In genomic region chr19:18298601-18299000, GRCh38 we compare ENCODE assay signal across 17 cellular contexts. TPM values are rescaled to one million over a fixed set of nuclear protein-coding genes. Genes with fewer than 3 reads are reported as not detected.
DNase-seq lines count a peak whose midpoint lies in the region; TF ChIP-seq lines count a peak whose summit lies in the region.
"Had no signal": no experiment of that assay in that cellular context is flagged by ENCODE, and none has a peak within 500 bp of the region (broad histone marks: within the 10 kb centered on the region; RNA-seq: fewer than 3 reads in every experiment).

No MANE protein-coding gene starts in this region.

- no peak overlapping the region for H4K12ac ChIP-seq in trophoblast cell (ENCODE audit: low read depth, low read length)

- intact Hi-C loops in activated T-helper 2 cell treated with anti-CD3 and anti-CD28 coated beads, Interferon-gamma antibody, Interleukin-2, Interleukin-4, amounts not matched to agents 10 μg/mL and 5 μg/mL and 100 μg/mL, durations not matched to agents 14 hours and 24 hours and 36 hours (cut with micrococcal nuclease) = loop anchor here (10.0 kb wide), 1 partner anchor 204 kb away; the partner anchor contains the start of gene MAST3

- WGBS in trophoblast cell (ENCODE audit: extremely low coverage, insufficient coverage, insufficient read length) = no CpG with 5 or more reads among the region's 6 CpGs

- no peaks in the 10 kb centered on the region for H3K27me3 ChIP-seq in trophoblast cell (ENCODE audit: insufficient read depth, low read length)
- H3K27me3 ChIP-seq: breast epithelium, ovary, upper lobe of left lung had no signal

- no peak overlapping the region for H4K8ac ChIP-seq in trophoblast cell (ENCODE audit: low read depth, low read length)

- no peak overlapping the region for H3K4ac ChIP-seq in trophoblast cell (ENCODE audit: low read depth, low read length)

- no peak overlapping the region for H4K91ac ChIP-seq in trophoblast cell (ENCODE audit: low read depth, low read length)

- no peak overlapping the region for H3K18ac ChIP-seq in trophoblast cell (ENCODE audit: low read length)

- peaks cover 4% of the 10 kb centered on the region for H3K79me2 ChIP-seq in trophoblast cell (ENCODE audit: control insufficient read depth, insufficient read depth, low read length, poor library complexity)

- H3K4me1 Mint-ChIP-seq in HFFc6 (ENCODE audit: low read depth) = peaks cover 51% of the 10 kb centered on the region
- H3K4me1 Mint-ChIP-seq in activated T-helper 2 cell treated with anti-CD3 and anti-CD28 coated beads, Interferon-gamma antibody, Interleukin-2, Interleukin-4, amounts not matched to agents 10 μg/mL and 5 μg/mL and 100 μg/mL, durations not matched to agents 14 hours and 24 hours and 36 hours (ENCODE audit: low read depth) = peaks cover 39% of the 10 kb centered on the region

- no peak for TF ChIP-seq CTCF in HFFc6 (IDR thresholded peaks at IDR 0.05)

- H2BK120ac ChIP-seq in trophoblast cell (ENCODE audit: insufficient read depth, low read length, poor library complexity) = no peak overlapping the region

- no peak overlapping the region for H2AK5ac ChIP-seq in trophoblast cell (ENCODE audit: low read length)

- H3K9me3 Mint-ChIP-seq in HFFc6 = 0 out of 2 replicates have a peak, but pooled peaks cover 2% of the 10 kb centered on the region
- H3K9me3 Mint-ChIP-seq in activated T-helper 2 cell treated with anti-CD3 and anti-CD28 coated beads, Interferon-gamma antibody, Interleukin-2, Interleukin-4, amounts not matched to agents 10 μg/mL and 5 μg/mL and 100 μg/mL, durations not matched to agents 14 hours and 24 hours and 36 hours = peaks cover 7% of the 10 kb centered on the region

- peaks cover 14 to 19% of the 10 kb centered on the region in 2 experiments for H3K4me1 ChIP-seq in trophoblast cell (ENCODE audit: control insufficient read depth in 1 of 2, insufficient read depth in 2 of 2, low read length in 2 of 2)

- no peak overlapping the region for H3K14ac ChIP-seq in trophoblast cell (ENCODE audit: low read length)

- no peak overlapping the region for H3K4me3 ChIP-seq in trophoblast cell (ENCODE audit: low read depth, low read length)
- H3K4me3 ChIP-seq: breast epithelium, K562, lung, ovary, upper lobe of left lung had no signal

- H3K36me3 Mint-ChIP-seq in HFFc6 (ENCODE audit: low read depth) = no peaks in the 10 kb centered on the region
- peaks cover 62% of the 10 kb centered on the region for H3K36me3 Mint-ChIP-seq in activated T-helper 2 cell treated with anti-CD3 and anti-CD28 coated beads, Interferon-gamma antibody, Interleukin-2, Interleukin-4, amounts not matched to agents 10 μg/mL and 5 μg/mL and 100 μg/mL, durations not matched to agents 14 hours and 24 hours and 36 hours (ENCODE audit: low read depth)

- peak overlapping the region; percentile 75 for H3K27ac Mint-ChIP-seq in HFFc6
- peak overlapping the region; percentile 76 for H3K27ac Mint-ChIP-seq in activated T-helper 2 cell treated with anti-CD3 and anti-CD28 coated beads, Interferon-gamma antibody, Interleukin-2, Interleukin-4, amounts not matched to agents 10 μg/mL and 5 μg/mL and 100 μg/mL, durations not matched to agents 14 hours and 24 hours and 36 hours
- H3K27ac Mint-ChIP-seq: activated naive CD8-positive, alpha-beta T cell treated with anti-CD3 and anti-CD28 coated beads, Interleukin-2, amount 10 ng/mL, durations not matched to agents 7 days and 5 days had no signal

- peaks cover 22% of the 10 kb centered on the region for H3K79me1 ChIP-seq in trophoblast cell (ENCODE audit: low read length)

- H3K36me3 ChIP-seq in trophoblast cell (ENCODE audit: control insufficient read depth in 1 of 2, insufficient read depth in 2 of 2, low read length in 2 of 2) = no peaks in the 10 kb centered on the region
- H3K36me3 ChIP-seq: breast epithelium, ovary, upper lobe of left lung had no signal

- no peak overlapping the region for H2BK5ac ChIP-seq in trophoblast cell (ENCODE audit: low read depth, low read length, poor library complexity)

- H3K9ac ChIP-seq in trophoblast cell (ENCODE audit: low read length) = no peak overlapping the region

- no peak overlapping the region for H3K4me3 Mint-ChIP-seq in HFFc6
- no peak overlapping the region for H3K4me3 Mint-ChIP-seq in activated T-helper 2 cell treated with anti-CD3 and anti-CD28 coated beads, Interferon-gamma antibody, Interleukin-2, Interleukin-4, amounts not matched to agents 10 μg/mL and 5 μg/mL and 100 μg/mL, durations not matched to agents 14 hours and 24 hours and 36 hours (ENCODE audit: low read depth)
- H3K4me3 Mint-ChIP-seq: activated naive CD8-positive, alpha-beta T cell treated with anti-CD3 and anti-CD28 coated beads, Interleukin-2, amount 10 ng/mL, durations not matched to agents 7 days and 5 days; stimulated activated memory B cell treated with anti-CD40 and anti-IgM and Interleukin-4, amounts not matched to agents 10 μg/mL and 1 μg/mL and 100 μg/mL, for 72 hours had no signal

- no peak overlapping the region for H2AFZ ChIP-seq in trophoblast cell (ENCODE audit: insufficient read depth, low read length, poor library complexity)

- H3K23ac ChIP-seq in trophoblast cell (ENCODE audit: low read length) = no peak overlapping the region

- H3K27ac ChIP-seq in trophoblast cell (ENCODE audit: low read depth, low read length) = no peak overlapping the region
- H3K27ac ChIP-seq: breast epithelium, ovary had no signal

- H3K9me3 ChIP-seq in trophoblast cell (ENCODE audit: insufficient read depth, low read depth, low read length) = peaks cover 7% of the 10 kb centered on the region
- H3K9me3 ChIP-seq: breast epithelium, ovary, upper lobe of left lung had no signal

- DNase-seq in EH (ENCODE audit: low read depth) (peak; percentile 38), HFFc6 (peak; percentile 30), trophoblast cell (no peak), iPS-NIHi11 (ENCODE audit: low spot score) (no peak), NCI-H524 treated with DMSO at 0.1 percent for 48 hours (lab: John Stamatoyannopoulos, UW) (no peak), D341Med (ENCODE audit: low spot score) (no peak)
- DNase-seq in activated T-helper 2 cell treated with anti-CD3 and anti-CD28 coated beads, Interferon-gamma antibody, Interleukin-2, Interleukin-4, amounts not matched to agents 10 μg/mL and 5 μg/mL and 100 μg/mL, durations not matched to agents 14 hours and 24 hours and 36 hours (ENCODE audit: low spot score) = no peak
- DNase-seq: activated naive CD8-positive, alpha-beta T cell treated with anti-CD3 and anti-CD28 coated beads, Interleukin-2, amount 10 ng/mL, durations not matched to agents 7 days and 5 days; cortex of kidney; NCI-H2029 treated with DMSO at 0.1 percent for 48 hours; NCI-H446 treated with DMSO at 0.1 percent for 48 hours; ovary; upper lobe of left lung had no signal

- H3K4me2 ChIP-seq in trophoblast cell (ENCODE audit: low read length) = no peak overlapping the region

- H3K27me3 Mint-ChIP-seq in HFFc6 (ENCODE audit: insufficient read depth) = no peaks in the 10 kb centered on the region; the same call in 1 of the 2 replicates
- no peaks in the 10 kb centered on the region for H3K27me3 Mint-ChIP-seq in activated T-helper 2 cell treated with anti-CD3 and anti-CD28 coated beads, Interferon-gamma antibody, Interleukin-2, Interleukin-4, amounts not matched to agents 10 μg/mL and 5 μg/mL and 100 μg/mL, durations not matched to agents 14 hours and 24 hours and 36 hours (ENCODE audit: low read depth)
- H3K27me3 Mint-ChIP-seq: activated naive CD8-positive, alpha-beta T cell treated with anti-CD3 and anti-CD28 coated beads, Interleukin-2, amount 10 ng/mL, durations not matched to agents 7 days and 5 days; stimulated activated memory B cell treated with anti-CD40 and anti-IgM and Interleukin-4, amounts not matched to agents 10 μg/mL and 1 μg/mL and 100 μg/mL, for 72 hours had no signal

- H2BK12ac ChIP-seq in trophoblast cell (ENCODE audit: low read length) = peak overlapping the region; percentile 15

RNA-seq across cellular contexts. Expression of gene JUND, which starts 17.2 kb away (rescaled TPM):
- 10 to 100 TPM; 70.3 to 99.9 (median 91.7) TPM for total RNA-seq in HFFc6 (2021; fragmentation: NEBNext Ultra II Directional; extraction: Animal tissue kit (Norgen Biotek cat#: 25700))
- total RNA-seq in activated T-helper 2 cell treated with anti-CD3 and anti-CD28 coated beads, Interferon-gamma antibody, Interleukin-2, Interleukin-4, amounts not matched to agents 10 μg/mL and 5 μg/mL and 100 μg/mL, durations not matched to agents 14 hours and 24 hours and 36 hours = 462 and 464 TPM in 2 replicates
- 224 and 256 TPM in 2 replicates for polyA plus RNA-seq in trophoblast cell (2013)

RNA-seq across cellular contexts. Expression of gene LSM4, which starts 24.3 kb away (rescaled TPM):
- 100 to 1,000 TPM; 175 to 217 (median 202) TPM for total RNA-seq in HFFc6 (2021; fragmentation: NEBNext Ultra II Directional; extraction: Animal tissue kit (Norgen Biotek cat#: 25700))
- total RNA-seq in activated T-helper 2 cell treated with anti-CD3 and anti-CD28 coated beads, Interferon-gamma antibody, Interleukin-2, Interleukin-4, amounts not matched to agents 10 μg/mL and 5 μg/mL and 100 μg/mL, durations not matched to agents 14 hours and 24 hours and 36 hours = 198 and 208 TPM in 2 replicates
- 216 and 223 TPM in 2 replicates for polyA plus RNA-seq in trophoblast cell (2013)

RNA-seq across cellular contexts. Expression of gene IQCN, which starts 24.3 kb away (rescaled TPM):
- under 1 TPM; 0.40 to 0.87 (median 0.55) TPM for total RNA-seq in HFFc6 (2021; fragmentation: NEBNext Ultra II Directional; extraction: Animal tissue kit (Norgen Biotek cat#: 25700))
- total RNA-seq in activated T-helper 2 cell treated with anti-CD3 and anti-CD28 coated beads, Interferon-gamma antibody, Interleukin-2, Interleukin-4, amounts not matched to agents 10 μg/mL and 5 μg/mL and 100 μg/mL, durations not matched to agents 14 hours and 24 hours and 36 hours = 2.9 and 3.3 TPM in 2 replicates
- 1.7 and 1.8 TPM in 2 replicates for polyA plus RNA-seq in trophoblast cell (2013)

RNA-seq across cellular contexts. Expression of gene PGPEP1, which starts 41.8 kb away (rescaled TPM):
- 10 to 100 TPM; 30.5 to 54.1 (median 32.4) TPM for total RNA-seq in HFFc6 (2021; fragmentation: NEBNext Ultra II Directional; extraction: Animal tissue kit (Norgen Biotek cat#: 25700))
- total RNA-seq in activated T-helper 2 cell treated with anti-CD3 and anti-CD28 coated beads, Interferon-gamma antibody, Interleukin-2, Interleukin-4, amounts not matched to agents 10 μg/mL and 5 μg/mL and 100 μg/mL, durations not matched to agents 14 hours and 24 hours and 36 hours = 24.9 and 29.4 TPM in 2 replicates
- polyA plus RNA-seq in trophoblast cell (2013) = 46.5 and 56.5 TPM in 2 replicates

Comparison
In these comparisons a context has a peak if more than half of its experiments do, and no peak if none do; other contexts are left out.
1. DNase-seq: peak in EH (single experiment) and HFFc6 (single experiment); none in activated T-helper 2 cell treated with anti-CD3 and anti-CD28 coated beads, Interferon-gamma antibody, Interleukin-2, Interleukin-4, amounts not matched to agents 10 μg/mL and 5 μg/mL and 100 μg/mL, durations not matched to agents 14 hours and 24 hours and 36 hours (single experiment), trophoblast cell (0 of 2), iPS-NIHi11 (single experiment), NCI-H524 treated with DMSO at 0.1 percent for 48 hours (single experiment) and D341Med (single experiment).